In the genomic region with DNA sequence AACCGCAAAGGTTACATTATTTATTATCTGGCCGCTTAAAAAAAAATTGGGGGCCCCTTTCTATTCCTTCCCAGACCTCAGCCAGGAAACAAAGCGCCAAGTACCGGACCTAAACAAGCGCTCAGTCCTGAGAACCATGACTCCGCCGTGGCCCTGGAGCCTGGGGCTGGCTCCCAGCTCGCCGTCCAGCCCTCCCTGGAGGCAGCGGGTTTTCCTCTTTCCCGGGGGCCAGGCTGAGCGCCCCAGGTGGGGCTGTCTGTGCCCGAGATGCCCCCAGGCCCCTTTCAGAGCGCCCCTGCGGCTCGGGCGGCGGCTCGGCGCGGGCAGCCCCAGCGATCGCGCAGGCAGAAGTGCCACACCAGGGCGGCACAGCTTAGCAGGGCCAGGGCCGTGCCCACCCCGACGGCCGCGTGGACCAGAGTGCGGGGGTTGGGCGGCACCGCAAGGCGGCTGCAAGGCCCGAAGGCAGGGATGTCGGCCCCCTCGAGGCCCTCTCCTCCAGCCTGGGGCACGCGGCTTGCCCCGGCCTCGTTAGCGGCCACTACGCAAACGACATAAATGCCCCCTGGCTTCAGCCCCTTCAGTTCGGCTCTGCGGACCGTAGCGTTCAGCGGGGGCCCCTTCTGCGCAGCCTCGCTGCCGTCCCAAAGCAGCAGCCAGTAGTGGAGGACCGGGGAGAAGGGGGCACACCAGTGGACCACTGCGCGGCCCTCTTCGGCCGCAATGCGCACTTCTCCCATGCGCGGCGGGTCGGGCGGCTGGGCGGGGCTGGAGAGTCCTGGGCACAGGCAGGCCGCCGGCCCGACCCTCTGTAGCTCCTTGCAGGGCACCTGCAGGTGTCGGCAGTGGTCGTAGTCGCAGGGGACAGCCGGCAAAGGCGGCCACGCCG, we compare ENCODE assay signal across 8 cellular contexts. TPM values are rescaled to one million over a fixed set of nuclear protein-coding genes. Genes with fewer than 3 reads are reported as not detected.
DNase-seq lines count a peak whose midpoint lies in the region; ATAC-seq, FAIRE-seq and TF ChIP-seq lines count a peak whose summit lies in the region.
"Had no signal": no experiment of that assay in that cellular context is flagged by ENCODE, and none has a peak within 500 bp of the region (broad histone marks: within the 10 kb centered on the region; RNA-seq: fewer than 3 reads in every experiment).

No MANE protein-coding gene starts in this region.

- in situ Hi-C loops in HepG2 (cut with HindIII; ENCODE audit: extremely low pct_ligation_motif_present, low pct_unique_long_range_greater_than_20kb): no loop called here

- no peak overlapping the region for H3K27ac ChIP-seq in HepG2 (ENCODE audit: extremely low read length, insufficient read depth, low read length)
- H3K27ac ChIP-seq in upper lobe of left lung: peak overlapping the region in 2 of 4 donors; percentile 3 to 17
- H3K27ac ChIP-seq: prostate gland had no signal

- H3K4me3 ChIP-seq in HepG2 (replicated peaks in 1 of 3; ENCODE audit: insufficient read depth in 1 of 3, low read depth in 2 of 3, low read length in 3 of 3) (no peak overlapping the region), upper lobe of left lung (peak overlapping the region in 3 of 4 donors; percentile 14 to 34 (median 22))

- H3K27ac Mint-ChIP-seq in dendritic cell treated with granulocyte-macrophage colony-stimulating factor and Interleukin-4, amounts not matched to agents 40 ng/mL and 50 ng/mL, for 4 days: peak overlapping the region; percentile 25

- no peak for DNase-seq in HepG2 (ENCODE audit: low spot score)
- peak in 1 of 2 donors; percentile 87 for DNase-seq in upper lobe of left lung
- DNase-seq in cerebellar cortex (ENCODE audit: low spot score): no peak
- no peak for DNase-seq in HuH-7.5 (ENCODE audit: low spot score)

- FAIRE-seq in HepG2 (lab: Jason Lieb, UNC): no peak
- FAIRE-seq: G401.6 had no signal

- no peak for TF ChIP-seq RAD21 in HepG2 (CRISPR knock-in tag; IDR thresholded peaks at IDR 0.05)

- H3K9me3 Mint-ChIP-seq in dendritic cell treated with granulocyte-macrophage colony-stimulating factor and Interleukin-4, amounts not matched to agents 40 ng/mL and 50 ng/mL, for 4 days: no peaks in the 10 kb centered on the region
- H3K9me3 Mint-ChIP-seq: central memory CD8-positive, alpha-beta T cell had no signal

- H2AFZ ChIP-seq in HepG2 (ENCODE audit: low read length): no peak overlapping the region

- TF ChIP-seq POLR2A in HepG2 (IDR thresholded peaks at IDR 0.05; ENCODE audit: insufficient read depth in 1 of 2, low read depth in 2 of 2, low read length in 2 of 2) (no peak), upper lobe of left lung (IDR thresholded peaks at IDR 0.05) (peak in 1 of 4 donors; percentile 11)

- POLR2A ChIA-PET in HepG2 (lab: Yijun Ruan, JAX): no interaction called here

- H3K4me1 Mint-ChIP-seq in dendritic cell treated with granulocyte-macrophage colony-stimulating factor and Interleukin-4, amounts not matched to agents 40 ng/mL and 50 ng/mL, for 4 days (ENCODE audit: low read depth): peaks cover 9% of the 10 kb centered on the region
- H3K4me1 Mint-ChIP-seq: central memory CD8-positive, alpha-beta T cell had no signal

- TF ChIP-seq EP300 in HepG2 (IDR thresholded peaks at IDR 0.05; ENCODE audit: low read depth in 2 of 2, low read length in 2 of 2): no peak
- no peak for TF ChIP-seq EP300 in HepG2 (CRISPR knock-in tag; IDR thresholded peaks at IDR 0.05; ENCODE audit: borderline replicate concordance)
- TF ChIP-seq EP300 in upper lobe of left lung (IDR thresholded peaks at IDR 0.05): no peak

- H3K79me2 ChIP-seq in HepG2 (ENCODE audit: insufficient read depth, low read length): no peaks in the 10 kb centered on the region

- TF ChIP-seq CTCF in HepG2 (CRISPR knock-in tag; IDR thresholded peaks at IDR 0.05) (no peak), upper lobe of left lung (IDR thresholded peaks at IDR 0.05) (no peak)

- 97% methylated on average over 29 of the region's 74 CpGs for WGBS in HepG2 (ENCODE audit: low lambda C conversion rate)
- 44 to 74% methylated on average over 22 to 47 of the region's 74 CpGs for WGBS in upper lobe of left lung, 2 donors

- peak overlapping the region; percentile 48 for H3K4me3 Mint-ChIP-seq in dendritic cell treated with granulocyte-macrophage colony-stimulating factor and Interleukin-4, amounts not matched to agents 40 ng/mL and 50 ng/mL, for 4 days
- H3K4me3 Mint-ChIP-seq: central memory CD8-positive, alpha-beta T cell had no signal

- H3K27me3 Mint-ChIP-seq in dendritic cell treated with granulocyte-macrophage colony-stimulating factor and Interleukin-4, amounts not matched to agents 40 ng/mL and 50 ng/mL, for 4 days: peaks cover 32% of the 10 kb centered on the region
- H3K27me3 Mint-ChIP-seq: central memory CD8-positive, alpha-beta T cell had no signal

- no peaks in the 10 kb centered on the region for H3K4me1 ChIP-seq in HepG2 (ENCODE audit: insufficient read depth, low read length)
- H3K4me1 ChIP-seq in upper lobe of left lung: peaks cover 0 to 10% (median 4%) of the 10 kb centered on the region in 4 donors
- H3K4me1 ChIP-seq: prostate gland had no signal

- no peak overlapping the region for H3K4me2 ChIP-seq in HepG2 (ENCODE audit: low read depth, low read length)

- H3K27me3 ChIP-seq in HepG2 (ENCODE audit: control insufficient read depth in 1 of 2, insufficient read depth in 2 of 2, low read length in 2 of 2) (no peaks in the 10 kb centered on the region), upper lobe of left lung (peaks cover 0 to 10% (median 7%) of the 10 kb centered on the region in 4 donors)

- peak; percentile 13; the same call in 2 of the 3 replicates for ATAC-seq in HepG2
- ATAC-seq in upper lobe of left lung (ENCODE audit: low FRiP score in 2 of 2): peak in 1 of 2 donors; percentile 60

- H3K36me3 ChIP-seq in HepG2 (replicated peaks in 1 of 2; ENCODE audit: control insufficient read depth in 1 of 2, insufficient read depth in 2 of 2, low read length in 2 of 2) (peaks cover 15 to 26% of the 10 kb centered on the region in 2 experiments), upper lobe of left lung (peaks cover 3 to 32% (median 28%) of the 10 kb centered on the region in 4 donors)

- CTCF ChIA-PET in HepG2 (lab: Yijun Ruan, JAX; ENCODE audit: low intra/inter-chr PET ratio, low total read pairs): no interaction called here

- H3K9ac ChIP-seq in HepG2 (ENCODE audit: insufficient read depth, low read depth, low read length): no peak overlapping the region

- intact Hi-C loops in dendritic cell treated with granulocyte-macrophage colony-stimulating factor and Interleukin-4, amounts not matched to agents 40 ng/mL and 50 ng/mL, for 4 days (cut with micrococcal nuclease): no loop called here
- intact Hi-C loops in HepG2 (cut with micrococcal nuclease; ENCODE audit: unreplicated experiment): no loop called here

- no TSS peak for BruUV-seq in HepG2 (replicated peaks; lab: Mats Ljungman, UMichigan)

- no peaks in the 10 kb centered on the region for H4K20me1 ChIP-seq in HepG2 (ENCODE audit: insufficient read depth, low read length)

- peaks cover 38% of the 10 kb centered on the region for H3K36me3 Mint-ChIP-seq in dendritic cell treated with granulocyte-macrophage colony-stimulating factor and Interleukin-4, amounts not matched to agents 40 ng/mL and 50 ng/mL, for 4 days (ENCODE audit: low read depth)

- no peaks in the 10 kb centered on the region for H3K9me3 ChIP-seq in HepG2 (ENCODE audit: low read length)
- no peaks in the 10 kb centered on the region for H3K9me3 ChIP-seq in upper lobe of left lung
- H3K9me3 ChIP-seq: prostate gland had no signal

RNA-seq across cellular contexts. Expression of a gene that starts 1.6 kb away (rescaled TPM):
- total RNA-seq in HepG2 (2016; rRNA removed; fragmentation: Illumina TruSeq; extraction: Trizol): 0.11 TPM in 1 of 2 replicates, not detected in the other
- total RNA-seq in HepG2 (2016; cell fraction: cytosol; rRNA removed; fragmentation: Illumina TruSeq; extraction: Trizol; ENCODE audit: low read depth): not detected in 2 replicates
- 0.13 TPM in 1 of 2 replicates, not detected in the other for total RNA-seq in HepG2 (2016; cell fraction: insoluble cytoplasmic fraction; rRNA removed; fragmentation: Illumina TruSeq; extraction: Trizol)
- 0.09 TPM in 1 of 2 replicates, not detected in the other for total RNA-seq in HepG2 (2016; cell fraction: membrane; rRNA removed; fragmentation: Illumina TruSeq; extraction: Trizol)
- total RNA-seq in HepG2 (2016; cell fraction: nucleus; rRNA removed; fragmentation: Illumina TruSeq; extraction: Trizol): 0.25 and 0.28 TPM in 2 replicates
- polyA plus RNA-seq in HepG2 (2011; rRNA removed): 0.04 TPM in 1 of 2 replicates, not detected in the other
- polyA plus RNA-seq in HepG2 (2011; cell fraction: cytosol; rRNA removed): not detected in 2 replicates
- 0.17 and 0.45 TPM in 2 replicates for polyA plus RNA-seq in HepG2 (2011; cell fraction: nucleus; rRNA removed)
- not detected in 2 replicates for polyA plus RNA-seq in HepG2 (2012)
- polyA plus RNA-seq in HepG2 (2016; cell fraction: cytosol; fragmentation: Illumina TruSeq; extraction: Trizol; ENCODE audit: low read depth): not detected in 2 replicates
- not detected in 2 replicates for polyA plus RNA-seq in HepG2 (2016; cell fraction: insoluble cytoplasmic fraction; fragmentation: Illumina TruSeq; extraction: Trizol; ENCODE audit: low read depth)
- not detected in 2 replicates for polyA plus RNA-seq in HepG2 (2016; cell fraction: membrane; fragmentation: Illumina TruSeq; extraction: Trizol; ENCODE audit: low read depth)
- 0.18 TPM in 1 of 2 replicates, not detected in the other for polyA plus RNA-seq in HepG2 (2016; cell fraction: nucleus; fragmentation: Illumina TruSeq; extraction: Trizol; ENCODE audit: insufficient read depth, low read depth)
- 0.28 and 0.70 TPM in 2 replicates for polyA minus RNA-seq in HepG2 (2011; rRNA and poly(A)+ RNA removed; ENCODE audit: low replicate concordance)
- not detected in 2 replicates for polyA minus RNA-seq in HepG2 (2011; cell fraction: cytosol; rRNA and poly(A)+ RNA removed)
- 0.87 and 1.5 TPM in 2 replicates for polyA minus RNA-seq in HepG2 (2011; cell fraction: nucleus; rRNA and poly(A)+ RNA removed)
- total RNA-seq in upper lobe of left lung: 1 to 10 TPM in 5 of 6 donors, under 1 TPM in 1; 0.61 to 6.4 (median 1.8) TPM

RNA-seq across cellular contexts. Expression of a gene that starts 8.9 kb away (rescaled TPM):
- total RNA-seq in HepG2 (2016; rRNA removed; fragmentation: Illumina TruSeq; extraction: Trizol) (52.4 and 58.9 TPM in 2 replicates), upper lobe of left lung (100 to 1,000 TPM; 104 to 186 (median 128) TPM)
- 25.0 and 28.4 TPM in 2 replicates for total RNA-seq in HepG2 (2016; cell fraction: cytosol; rRNA removed; fragmentation: Illumina TruSeq; extraction: Trizol; ENCODE audit: low read depth)
- 56.1 and 62.3 TPM in 2 replicates for total RNA-seq in HepG2 (2016; cell fraction: insoluble cytoplasmic fraction; rRNA removed; fragmentation: Illumina TruSeq; extraction: Trizol)
- total RNA-seq in HepG2 (2016; cell fraction: membrane; rRNA removed; fragmentation: Illumina TruSeq; extraction: Trizol): 40.8 and 41.9 TPM in 2 replicates
- total RNA-seq in HepG2 (2016; cell fraction: nucleus; rRNA removed; fragmentation: Illumina TruSeq; extraction: Trizol): 27.3 and 31.1 TPM in 2 replicates
- 47.1 and 47.5 TPM in 2 replicates for polyA plus RNA-seq in HepG2 (2011; rRNA removed)
- polyA plus RNA-seq in HepG2 (2011; cell fraction: cytosol; rRNA removed): 59.8 and 76.4 TPM in 2 replicates
- polyA plus RNA-seq in HepG2 (2011; cell fraction: nucleus; rRNA removed): 80.0 and 89.1 TPM in 2 replicates
- 44.4 and 52.5 TPM in 2 replicates for polyA plus RNA-seq in HepG2 (2012)
- polyA plus RNA-seq in HepG2 (2016; cell fraction: cytosol; fragmentation: Illumina TruSeq; extraction: Trizol; ENCODE audit: low read depth): 36.1 and 38.7 TPM in 2 replicates
- polyA plus RNA-seq in HepG2 (2016; cell fraction: insoluble cytoplasmic fraction; fragmentation: Illumina TruSeq; extraction: Trizol; ENCODE audit: low read depth): 75.2 and 76.6 TPM in 2 replicates
- 44.4 and 47.0 TPM in 2 replicates for polyA plus RNA-seq in HepG2 (2016; cell fraction: membrane; fragmentation: Illumina TruSeq; extraction: Trizol; ENCODE audit: low read depth)
- polyA plus RNA-seq in HepG2 (2016; cell fraction: nucleus; fragmentation: Illumina TruSeq; extraction: Trizol; ENCODE audit: insufficient read depth, low read depth): 73.9 and 74.6 TPM in 2 replicates
- polyA minus RNA-seq in HepG2 (2011; rRNA and poly(A)+ RNA removed; ENCODE audit: low replicate concordance): 28.1 and 56.9 TPM in 2 replicates
- 21.0 and 25.1 TPM in 2 replicates for polyA minus RNA-seq in HepG2 (2011; cell fraction: cytosol; rRNA and poly(A)+ RNA removed)
- polyA minus RNA-seq in HepG2 (2011; cell fraction: nucleus; rRNA and poly(A)+ RNA removed): 22.1 and 24.7 TPM in 2 replicates

RNA-seq across cellular contexts. Expression of a gene that starts 15.7 kb away (rescaled TPM):
- 1.4 and 3.7 TPM in 2 replicates for total RNA-seq in HepG2 (2016; rRNA removed; fragmentation: Illumina TruSeq; extraction: Trizol)
- 0.53 and 0.81 TPM in 2 replicates for total RNA-seq in HepG2 (2016; cell fraction: cytosol; rRNA removed; fragmentation: Illumina TruSeq; extraction: Trizol; ENCODE audit: low read depth)
- 1.00 and 3.4 TPM in 2 replicates for total RNA-seq in HepG2 (2016; cell fraction: insoluble cytoplasmic fraction; rRNA removed; fragmentation: Illumina TruSeq; extraction: Trizol)
- 1.1 and 1.6 TPM in 2 replicates for total RNA-seq in HepG2 (2016; cell fraction: membrane; rRNA removed; fragmentation: Illumina TruSeq; extraction: Trizol)
- 6.2 and 8.7 TPM in 2 replicates for total RNA-seq in HepG2 (2016; cell fraction: nucleus; rRNA removed; fragmentation: Illumina TruSeq; extraction: Trizol)
- polyA plus RNA-seq in HepG2 (2011; rRNA removed): 3.2 and 3.6 TPM in 2 replicates
- polyA plus RNA-seq in HepG2 (2011; cell fraction: cytosol; rRNA removed): 1.4 and 1.6 TPM in 2 replicates
- 9.9 and 12.9 TPM in 2 replicates for polyA plus RNA-seq in HepG2 (2011; cell fraction: nucleus; rRNA removed)
- polyA plus RNA-seq in HepG2 (2012): 1.5 and 2.4 TPM in 2 replicates
- polyA plus RNA-seq in HepG2 (2016; cell fraction: cytosol; fragmentation: Illumina TruSeq; extraction: Trizol; ENCODE audit: low read depth): 0.57 and 0.60 TPM in 2 replicates
- 1.5 and 1.7 TPM in 2 replicates for polyA plus RNA-seq in HepG2 (2016; cell fraction: insoluble cytoplasmic fraction; fragmentation: Illumina TruSeq; extraction: Trizol; ENCODE audit: low read depth)
- 0.63 and 1.1 TPM in 2 replicates for polyA plus RNA-seq in HepG2 (2016; cell fraction: membrane; fragmentation: Illumina TruSeq; extraction: Trizol; ENCODE audit: low read depth)
- polyA plus RNA-seq in HepG2 (2016; cell fraction: nucleus; fragmentation: Illumina TruSeq; extraction: Trizol; ENCODE audit: insufficient read depth, low read depth): 14.4 and 15.0 TPM in 2 replicates
- polyA minus RNA-seq in HepG2 (2011; rRNA and poly(A)+ RNA removed; ENCODE audit: low replicate concordance): 2.8 and 22.4 TPM in 2 replicates
- 1.4 TPM in 1 of 2 replicates, not detected in the other for polyA minus RNA-seq in HepG2 (2011; cell fraction: cytosol; rRNA and poly(A)+ RNA removed)
- 9.1 and 10.4 TPM in 2 replicates for polyA minus RNA-seq in HepG2 (2011; cell fraction: nucleus; rRNA and poly(A)+ RNA removed)
- 10 to 100 TPM in 1 of 6 donors, 1 to 10 TPM in 5; 3.6 to 19.9 (median 6.8) TPM for total RNA-seq in upper lobe of left lung

RNA-seq across cellular contexts. Expression of a gene that starts 16.3 kb away (rescaled TPM):
- total RNA-seq in HepG2 (2016; rRNA removed; fragmentation: Illumina TruSeq; extraction: Trizol) (12.1 and 16.0 TPM in 2 replicates), upper lobe of left lung (10 to 100 TPM in 1 of 6 donors, 1 to 10 TPM in 5; 5.0 to 12.6 (median 6.7) TPM)
- total RNA-seq in HepG2 (2016; cell fraction: cytosol; rRNA removed; fragmentation: Illumina TruSeq; extraction: Trizol; ENCODE audit: low read depth): 18.2 and 29.1 TPM in 2 replicates
- total RNA-seq in HepG2 (2016; cell fraction: insoluble cytoplasmic fraction; rRNA removed; fragmentation: Illumina TruSeq; extraction: Trizol): 14.4 and 17.9 TPM in 2 replicates
- total RNA-seq in HepG2 (2016; cell fraction: membrane; rRNA removed; fragmentation: Illumina TruSeq; extraction: Trizol): 19.9 and 27.2 TPM in 2 replicates
- total RNA-seq in HepG2 (2016; cell fraction: nucleus; rRNA removed; fragmentation: Illumina TruSeq; extraction: Trizol): 8.7 and 10.5 TPM in 2 replicates
- 7.7 and 8.4 TPM in 2 replicates for polyA plus RNA-seq in HepG2 (2011; rRNA removed)
- polyA plus RNA-seq in HepG2 (2011; cell fraction: cytosol; rRNA removed): 10.8 and 13.4 TPM in 2 replicates
- polyA plus RNA-seq in HepG2 (2011; cell fraction: nucleus; rRNA removed): 3.8 and 4.2 TPM in 2 replicates
- polyA plus RNA-seq in HepG2 (2012): 5.2 and 6.0 TPM in 2 replicates
- polyA plus RNA-seq in HepG2 (2016; cell fraction: cytosol; fragmentation: Illumina TruSeq; extraction: Trizol; ENCODE audit: low read depth): 18.1 and 34.3 TPM in 2 replicates
- polyA plus RNA-seq in HepG2 (2016; cell fraction: insoluble cytoplasmic fraction; fragmentation: Illumina TruSeq; extraction: Trizol; ENCODE audit: low read depth): 11.1 and 11.2 TPM in 2 replicates
- 16.8 and 24.0 TPM in 2 replicates for polyA plus RNA-seq in HepG2 (2016; cell fraction: membrane; fragmentation: Illumina TruSeq; extraction: Trizol; ENCODE audit: low read depth)
- 11.6 and 12.8 TPM in 2 replicates for polyA plus RNA-seq in HepG2 (2016; cell fraction: nucleus; fragmentation: Illumina TruSeq; extraction: Trizol; ENCODE audit: insufficient read depth, low read depth)
- 3.1 and 9.7 TPM in 2 replicates for polyA minus RNA-seq in HepG2 (2011; rRNA and poly(A)+ RNA removed; ENCODE audit: low replicate concordance)
- polyA minus RNA-seq in HepG2 (2011; cell fraction: cytosol; rRNA and poly(A)+ RNA removed): 2.2 and 2.3 TPM in 2 replicates
- polyA minus RNA-seq in HepG2 (2011; cell fraction: nucleus; rRNA and poly(A)+ RNA removed): 2.2 and 4.0 TPM in 2 replicates

RNA-seq across cellular contexts. Expression of a gene that starts 19.5 kb away (rescaled TPM):
- total RNA-seq in HepG2 (2016; rRNA removed; fragmentation: Illumina TruSeq; extraction: Trizol) (10.2 and 21.1 TPM in 2 replicates), upper lobe of left lung (100 to 1,000 TPM in 2 of 6 donors, 10 to 100 TPM in 4; 75.5 to 198 (median 87.5) TPM)
- 22.3 and 24.6 TPM in 2 replicates for total RNA-seq in HepG2 (2016; cell fraction: cytosol; rRNA removed; fragmentation: Illumina TruSeq; extraction: Trizol; ENCODE audit: low read depth)
- total RNA-seq in HepG2 (2016; cell fraction: insoluble cytoplasmic fraction; rRNA removed; fragmentation: Illumina TruSeq; extraction: Trizol): 11.3 and 25.7 TPM in 2 replicates
- 23.1 and 36.2 TPM in 2 replicates for total RNA-seq in HepG2 (2016; cell fraction: membrane; rRNA removed; fragmentation: Illumina TruSeq; extraction: Trizol)
- 24.8 and 30.8 TPM in 2 replicates for total RNA-seq in HepG2 (2016; cell fraction: nucleus; rRNA removed; fragmentation: Illumina TruSeq; extraction: Trizol)
- polyA plus RNA-seq in HepG2 (2011; rRNA removed): 19.5 and 22.6 TPM in 2 replicates
- 6.9 and 14.1 TPM in 2 replicates for polyA plus RNA-seq in HepG2 (2011; cell fraction: cytosol; rRNA removed)
- polyA plus RNA-seq in HepG2 (2011; cell fraction: nucleus; rRNA removed): 100 and 124 TPM in 2 replicates
- polyA plus RNA-seq in HepG2 (2012): 6.1 and 12.6 TPM in 2 replicates
- polyA plus RNA-seq in HepG2 (2016; cell fraction: cytosol; fragmentation: Illumina TruSeq; extraction: Trizol; ENCODE audit: low read depth): 18.4 and 24.3 TPM in 2 replicates
- polyA plus RNA-seq in HepG2 (2016; cell fraction: insoluble cytoplasmic fraction; fragmentation: Illumina TruSeq; extraction: Trizol; ENCODE audit: low read depth): 6.2 and 10.5 TPM in 2 replicates
- 18.9 and 31.1 TPM in 2 replicates for polyA plus RNA-seq in HepG2 (2016; cell fraction: membrane; fragmentation: Illumina TruSeq; extraction: Trizol; ENCODE audit: low read depth)
- 52.6 and 66.2 TPM in 2 replicates for polyA plus RNA-seq in HepG2 (2016; cell fraction: nucleus; fragmentation: Illumina TruSeq; extraction: Trizol; ENCODE audit: insufficient read depth, low read depth)
- polyA minus RNA-seq in HepG2 (2011; rRNA and poly(A)+ RNA removed; ENCODE audit: low replicate concordance): 26.7 and 143 TPM in 2 replicates
- 4.2 and 4.5 TPM in 2 replicates for polyA minus RNA-seq in HepG2 (2011; cell fraction: cytosol; rRNA and poly(A)+ RNA removed)
- polyA minus RNA-seq in HepG2 (2011; cell fraction: nucleus; rRNA and poly(A)+ RNA removed): 29.2 and 31.8 TPM in 2 replicates

Comparison
In these comparisons a context has a peak if more than half of its experiments do, and no peak if none do; other contexts are left out.
1. H3K4me3 ChIP-seq: peak in upper lobe of left lung (3 of 4); none in HepG2 (0 of 3).